Comparison of ENCODE assay signal across 21 cellular contexts in genomic region chr15:25022233-25022632, GRCh38.
DNase-seq lines count a peak whose midpoint lies in the region; FAIRE-seq and TF ChIP-seq lines count a peak whose summit lies in the region.
"Had no signal": no experiment of that assay in that cellular context is flagged by ENCODE, and none has a peak within 500 bp of the region (broad histone marks: within the 10 kb centered on the region; RNA-seq: fewer than 3 reads in every experiment).

No MANE protein-coding gene starts in this region.

- H3K36me3 ChIP-seq in endothelial cell of umbilical vein (ENCODE audit: control insufficient read depth in 2 of 2, extremely low read depth in 1 of 2, insufficient read depth in 2 of 2, low read length in 2 of 2) = peaks cover 0 to 3% of the 10 kb centered on the region in 2 experiments

- no peaks in the 10 kb centered on the region for H3K9me3 ChIP-seq in endothelial cell of umbilical vein (replicated peaks; ENCODE audit: control insufficient read depth, insufficient read depth, low read length)

- H3K4me3 ChIP-seq in AG10803 (ENCODE audit: low read length) (no peak overlapping the region), endothelial cell of umbilical vein (replicated peaks in 1 of 3; ENCODE audit: insufficient read depth in 1 of 3, low read depth in 1 of 3, low read length in 3 of 3) (no peak overlapping the region)
- H3K4me3 ChIP-seq: adrenal gland, left ventricle myocardium inferior, mucosa of descending colon had no signal

- no peaks in the 10 kb centered on the region for H3K27me3 Mint-ChIP-seq in activated T-helper 2 cell treated with anti-CD3 and anti-CD28 coated beads, Interferon-gamma antibody, Interleukin-2, Interleukin-4, amounts not matched to agents 10 μg/mL and 5 μg/mL and 100 μg/mL, durations not matched to agents 14 hours and 24 hours and 36 hours (ENCODE audit: low read depth)
- H3K27me3 Mint-ChIP-seq: activated CD4-positive, alpha-beta T cell treated with anti-CD3 and anti-CD28 coated beads, Interleukin-2, amount 10 ng/mL, durations not matched to agents 7 days and 5 days; effector memory CD8-positive, alpha-beta T cell had no signal

- H3K9me1 ChIP-seq in endothelial cell of umbilical vein (replicated peaks; ENCODE audit: control insufficient read depth, extremely low read depth, insufficient read depth, low read length) = no peaks in the 10 kb centered on the region

- H3K27ac ChIP-seq in endothelial cell of umbilical vein (ENCODE audit: insufficient read depth, low read depth, low read length) = no peak overlapping the region
- H3K27ac ChIP-seq: adrenal gland, left ventricle myocardium inferior had no signal

- no peak overlapping the region for H3K9ac ChIP-seq in endothelial cell of umbilical vein (replicated peaks; ENCODE audit: extremely low read depth, insufficient read depth, low read length)

- H3K27me3 ChIP-seq in endothelial cell of umbilical vein (ENCODE audit: control insufficient read depth in 2 of 2, insufficient read depth in 2 of 2, low read length in 2 of 2) = no peaks in the 10 kb centered on the region
- H3K27me3 ChIP-seq: adrenal gland had no signal

- POLR2A ChIA-PET in endothelial cell of umbilical vein (lab: Charles Lee) = no interaction called here

- CTCF ChIA-PET in endothelial cell of umbilical vein (lab: Charles Lee) = no interaction called here

- H3K27ac Mint-ChIP-seq in activated T-helper 2 cell treated with anti-CD3 and anti-CD28 coated beads, Interferon-gamma antibody, Interleukin-2, Interleukin-4, amounts not matched to agents 10 μg/mL and 5 μg/mL and 100 μg/mL, durations not matched to agents 14 hours and 24 hours and 36 hours = no peak overlapping the region
- H3K27ac Mint-ChIP-seq: activated CD4-positive, alpha-beta T cell treated with anti-CD3 and anti-CD28 coated beads, Interleukin-2, amount 10 ng/mL, durations not matched to agents 7 days and 5 days; CD14-positive monocyte; effector memory CD8-positive, alpha-beta T cell had no signal

- FAIRE-seq in endothelial cell of umbilical vein (lab: Jason Lieb, UNC) = peak; percentile 74
- FAIRE-seq: GM12891, urothelium cell line had no signal

- intact Hi-C loops in endothelial cell of umbilical vein (cut with micrococcal nuclease) = no loop called here
- intact Hi-C loops in activated T-helper 2 cell treated with anti-CD3 and anti-CD28 coated beads, Interferon-gamma antibody, Interleukin-2, Interleukin-4, amounts not matched to agents 10 μg/mL and 5 μg/mL and 100 μg/mL, durations not matched to agents 14 hours and 24 hours and 36 hours (cut with micrococcal nuclease) = no loop called here

- H3K4me2 ChIP-seq in endothelial cell of umbilical vein (ENCODE audit: insufficient read depth, low read length) = no peak overlapping the region

- no peak for TF ChIP-seq CTCF in AG10803 (conservative IDR thresholded peaks at IDR 0.05; ENCODE audit: low read length)
- TF ChIP-seq CTCF in endothelial cell of umbilical vein (IDR thresholded peaks at IDR 0.05; ENCODE audit: extremely low read depth in 1 of 2, insufficient read depth in 1 of 2, low read depth in 1 of 2, low read length in 2 of 2) = no peak
- TF ChIP-seq CTCF in GM10266 (IDR thresholded peaks at IDR 0.05; ENCODE audit: control insufficient read depth, insufficient read depth, low read depth, missing control alignments) = no peak

- H3K4me1 ChIP-seq in endothelial cell of umbilical vein (ENCODE audit: control insufficient read depth, extremely low read depth, insufficient read depth, low read length) = no peaks in the 10 kb centered on the region
- H3K4me1 ChIP-seq: adrenal gland had no signal

- dilution Hi-C loops in endothelial cell of umbilical vein (cut with MboI; ENCODE audit: extremely low pct_ligation_motif_present, low sequenced_read_pairs) = no loop called here

- H3K4me3 Mint-ChIP-seq in activated T-helper 2 cell treated with anti-CD3 and anti-CD28 coated beads, Interferon-gamma antibody, Interleukin-2, Interleukin-4, amounts not matched to agents 10 μg/mL and 5 μg/mL and 100 μg/mL, durations not matched to agents 14 hours and 24 hours and 36 hours (ENCODE audit: low read depth) = no peak overlapping the region
- H3K4me3 Mint-ChIP-seq: activated CD4-positive, alpha-beta T cell treated with anti-CD3 and anti-CD28 coated beads, Interleukin-2, amount 10 ng/mL, durations not matched to agents 7 days and 5 days; CD14-positive monocyte; effector memory CD8-positive, alpha-beta T cell had no signal

- no peaks in the 10 kb centered on the region for H3K79me2 ChIP-seq in endothelial cell of umbilical vein (ENCODE audit: control insufficient read depth, insufficient read depth, low read length)

- no peaks in the 10 kb centered on the region for H3K4me1 Mint-ChIP-seq in activated T-helper 2 cell treated with anti-CD3 and anti-CD28 coated beads, Interferon-gamma antibody, Interleukin-2, Interleukin-4, amounts not matched to agents 10 μg/mL and 5 μg/mL and 100 μg/mL, durations not matched to agents 14 hours and 24 hours and 36 hours (ENCODE audit: low read depth)
- H3K4me1 Mint-ChIP-seq: activated CD4-positive, alpha-beta T cell treated with anti-CD3 and anti-CD28 coated beads, Interleukin-2, amount 10 ng/mL, durations not matched to agents 7 days and 5 days; CD14-positive monocyte had no signal

- H4K20me1 ChIP-seq in endothelial cell of umbilical vein (replicated peaks; ENCODE audit: control insufficient read depth, extremely low read depth, insufficient read depth, low read length) = no peaks in the 10 kb centered on the region

- H3K36me3 Mint-ChIP-seq in activated T-helper 2 cell treated with anti-CD3 and anti-CD28 coated beads, Interferon-gamma antibody, Interleukin-2, Interleukin-4, amounts not matched to agents 10 μg/mL and 5 μg/mL and 100 μg/mL, durations not matched to agents 14 hours and 24 hours and 36 hours (ENCODE audit: low read depth) = peaks cover 47% of the 10 kb centered on the region

- peak; percentile 1 for DNase-seq in AG10803 (ENCODE audit: low read depth)
- DNase-seq in OCI-M1 (lab: John Stamatoyannopoulos, UW) = peak; percentile 73
- DNase-seq in endothelial cell of umbilical vein (ENCODE audit: low read depth, low spot score) = peak; percentile 55
- peak; percentile 75 for DNase-seq in iris pigment epithelial cell (ENCODE audit: low read depth)
- DNase-seq in activated T-helper 2 cell treated with anti-CD3 and anti-CD28 coated beads, Interferon-gamma antibody, Interleukin-2, Interleukin-4, amounts not matched to agents 10 μg/mL and 5 μg/mL and 100 μg/mL, durations not matched to agents 14 hours and 24 hours and 36 hours (ENCODE audit: low spot score) = no peak
- no peak for DNase-seq in GM10266 (ENCODE audit: extremely low spot score)
- DNase-seq in activated CD4-positive, alpha-beta T cell treated with anti-CD3 and anti-CD28 coated beads for 48 hours = no peak
- no peak for DNase-seq in NCI-H2081 treated with DMSO at 0.1 percent for 48 hours (lab: John Stamatoyannopoulos, UW)
- DNase-seq: activated CD4-positive, alpha-beta T cell treated with anti-CD3 and anti-CD28 coated beads, Interleukin-2, amount 10 ng/mL, durations not matched to agents 7 days and 5 days; activated CD8-positive, alpha-beta memory T cell treated with anti-CD3 and anti-CD28 coated beads, Interleukin-2, amount 50 U/mL, for 4 hours; activated effector memory CD4-positive, alpha-beta T cell treated with Interleukin-2 at 50 U/mL for 16 hours; adrenal gland; effector memory CD8-positive, alpha-beta T cell; left ventricle myocardium inferior; mucosa of descending colon; NCI-H2029; NCI-H510A; SW 1271 had no signal

- peaks cover 85% of the 10 kb centered on the region for H3K9me3 Mint-ChIP-seq in activated T-helper 2 cell treated with anti-CD3 and anti-CD28 coated beads, Interferon-gamma antibody, Interleukin-2, Interleukin-4, amounts not matched to agents 10 μg/mL and 5 μg/mL and 100 μg/mL, durations not matched to agents 14 hours and 24 hours and 36 hours

- no TSS peak for BruUV-seq in endothelial cell of umbilical vein (replicated peaks; lab: Mats Ljungman, UMichigan)

- no peak overlapping the region for H2AFZ ChIP-seq in endothelial cell of umbilical vein (ENCODE audit: low read depth, low read length)

- no peak for TF ChIP-seq POLR2A in endothelial cell of umbilical vein (IDR thresholded peaks at IDR 0.05; ENCODE audit: low read depth, low read length)

TF ChIP-seq in endothelial cell of umbilical vein, 7 proteins besides CTCF, POLR2A, EP300 and RAD21:
- no peak for TF ChIP-seq MYC (IDR thresholded peaks at IDR 0.05; ENCODE audit: low read depth, low read length)
- no peak for TF ChIP-seq GATA2 (IDR thresholded peaks at IDR 0.05; ENCODE audit: insufficient read depth, insufficient read length, low read depth, low read length)
- no peak for TF ChIP-seq JUN (IDR thresholded peaks at IDR 0.05; ENCODE audit: borderline replicate concordance, insufficient read depth, insufficient read length, low read depth)
- TF ChIP-seq EZH2 (IDR thresholded peaks at IDR 0.05; ENCODE audit: borderline replicate concordance, low read depth, low read length, severe bottlenecking) = no peak
- no peak for TF ChIP-seq POLR2AphosphoS5 (IDR thresholded peaks at IDR 0.05; ENCODE audit: insufficient read depth, low read depth, low read length)
- peak; percentile 28 for TF ChIP-seq FOS (IDR thresholded peaks at IDR 0.05; ENCODE audit: borderline replicate concordance, insufficient read depth, low read length)

Comparison
In these comparisons a context has a peak if more than half of its experiments do, and no peak if none do; other contexts are left out.
1. DNase-seq: peak in AG10803 (single experiment), OCI-M1 (single experiment), endothelial cell of umbilical vein (single experiment) and iris pigment epithelial cell (single experiment); none in activated T-helper 2 cell treated with anti-CD3 and anti-CD28 coated beads, Interferon-gamma antibody, Interleukin-2, Interleukin-4, amounts not matched to agents 10 μg/mL and 5 μg/mL and 100 μg/mL, durations not matched to agents 14 hours and 24 hours and 36 hours (single experiment), GM10266 (single experiment), activated CD4-positive, alpha-beta T cell treated with anti-CD3 and anti-CD28 coated beads for 48 hours (single experiment) and NCI-H2081 treated with DMSO at 0.1 percent for 48 hours (single experiment).